Comparison of ENCODE assay signal across 20 cellular contexts in the genomic region with DNA sequence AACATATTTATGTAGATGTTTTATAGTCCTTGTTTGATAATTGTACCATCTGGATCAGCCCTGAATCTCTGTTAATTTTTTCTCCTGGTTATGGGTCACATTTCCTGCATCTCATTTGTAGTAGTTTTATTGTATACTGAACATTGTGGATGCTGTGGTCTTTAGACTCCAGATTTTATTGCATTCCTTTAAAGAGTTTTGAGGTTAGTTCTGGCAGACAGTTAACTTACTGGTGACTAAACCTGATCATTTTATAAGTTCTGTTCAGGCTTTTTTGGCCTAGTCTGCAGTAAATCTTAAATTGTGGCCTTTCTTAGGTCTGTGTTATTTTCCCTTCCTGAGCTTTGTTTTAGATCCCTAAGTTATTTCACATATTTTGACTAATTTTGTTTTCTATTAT.
DNase-seq lines count a peak whose midpoint lies in the region; ATAC-seq, FAIRE-seq and TF ChIP-seq lines count a peak whose summit lies in the region.
"Had no signal": no experiment of that assay in that cellular context is flagged by ENCODE, and none has a peak within 500 bp of the region (broad histone marks: within the 10 kb centered on the region; RNA-seq: fewer than 3 reads in every experiment).

No MANE protein-coding gene starts in this region.

- no peak for TF ChIP-seq POLR2A in GM18505 (IDR thresholded peaks at IDR 0.05; ENCODE audit: borderline replicate concordance, extremely low read depth, insufficient read depth, insufficient read length)

- no peak overlapping the region for H3K4me3 ChIP-seq in PC-3 (ENCODE audit: low read length)
- H3K4me3 ChIP-seq in fibroblast of villous mesenchyme (ENCODE audit: low read depth, low read length): no peak overlapping the region
- H3K4me3 ChIP-seq: mucosa of descending colon, neural progenitor cell had no signal

- H4K20me1 ChIP-seq in PC-3 (ENCODE audit: low read length): no peaks in the 10 kb centered on the region

- no peak overlapping the region for H3K9ac ChIP-seq in PC-3 (ENCODE audit: low read length)
- H3K9ac ChIP-seq: KMS-11, neural progenitor cell had no signal

- peaks cover 14% of the 10 kb centered on the region for H3K4me1 ChIP-seq in PC-3 (ENCODE audit: insufficient read depth, low read length)

- no peak overlapping the region for H3K4me2 ChIP-seq in PC-3 (ENCODE audit: low read length)
- H3K4me2 ChIP-seq: KMS-11, neural progenitor cell had no signal

- CTCF ChIA-PET in PC-3 (lab: Charles Lee): no interaction called here

- intact Hi-C loops in PC-3 (cut with micrococcal nuclease): no loop called here

- no peaks in the 10 kb centered on the region for H3K9me2 ChIP-seq in PC-3 (replicated peaks; ENCODE audit: low read length)

- no peak for FAIRE-seq in urothelium cell line (lab: Jason Lieb, UNC)
- FAIRE-seq: endothelial cell of umbilical vein, GM18507 had no signal

- BruUV-seq in PC-3 (replicated peaks; lab: Mats Ljungman, UMichigan): no TSS peak

- ATAC-seq in PC-3 (peak; percentile 92), GM18505 (IDR thresholded peaks at IDR 0.05; ENCODE audit: unreplicated experiment) (no peak)
- ATAC-seq: activated CD8-positive, alpha-beta T cell treated with anti-CD3 and anti-CD28 coated beads, Interleukin-2, amount 10 ng/mL, durations not matched to agents 7 days and 5 days; HCT116; mucosa of descending colon had no signal

- TF ChIP-seq CTCF in PC-3 (conservative IDR thresholded peaks at IDR 0.05; ENCODE audit: low read depth, low read length): no peak
- no peak for TF ChIP-seq CTCF in fibroblast of villous mesenchyme (IDR thresholded peaks at IDR 0.05; ENCODE audit: insufficient read depth, low read depth, low read length)

- no peak overlapping the region for H3K27ac ChIP-seq in PC-3 (ENCODE audit: low read length)
- H3K27ac ChIP-seq: KMS-11, neural progenitor cell had no signal

- H3K79me2 ChIP-seq in PC-3 (ENCODE audit: low read length): no peaks in the 10 kb centered on the region

- H2AFZ ChIP-seq in PC-3 (ENCODE audit: low read length): no peak overlapping the region
- H2AFZ ChIP-seq: neural progenitor cell had no signal

- H3K36me3 ChIP-seq in PC-3 (ENCODE audit: low read depth, low read length): peaks cover 32% of the 10 kb centered on the region
- H3K36me3 ChIP-seq: neural progenitor cell had no signal

- POLR2A ChIA-PET in PC-3 (lab: Charles Lee; ENCODE audit: unreplicated experiment): no interaction called here

- no peaks in the 10 kb centered on the region for H3K27me3 ChIP-seq in PC-3 (ENCODE audit: low read length)
- H3K27me3 ChIP-seq: neural progenitor cell had no signal

- peak; percentile 10 for DNase-seq in ELR (ENCODE audit: low read depth)
- DNase-seq in PC-3: peak; percentile 43
- DNase-seq in fibroblast of villous mesenchyme (ENCODE audit: low read depth): peak; percentile 80
- DNase-seq in urothelium cell line (ENCODE audit: low spot score): peak; percentile 4
- no peak for DNase-seq in middle frontal gyrus (ENCODE audit: extremely low spot score, low spot score)
- DNase-seq in HuH-7 (ENCODE audit: low spot score): no peak
- DNase-seq: activated CD4-positive, CD25-positive, alpha-beta regulatory T cell treated with anti-CD3 and anti-CD28 coated beads, Interleukin-2, amount 50 U/mL, for 72 hours; activated CD8-positive, alpha-beta T cell treated with anti-CD3 and anti-CD28 coated beads, Interleukin-2, amount 10 ng/mL, durations not matched to agents 7 days and 5 days; activated gamma-delta T cell; Calu3; caudate nucleus; mucosa of descending colon; NCI-H187 treated with DMSO at 0.1 percent for 48 hours; Right ventricle myocardium superior had no signal

- no peaks in the 10 kb centered on the region for H3K9me3 ChIP-seq in PC-3 (ENCODE audit: low read length)
- H3K9me3 ChIP-seq: mucosa of descending colon had no signal

- no peaks in the 10 kb centered on the region for H3F3A ChIP-seq in PC-3 (ENCODE audit: low read length, unreplicated experiment)

Comparison
In these comparisons a context has a peak if more than half of its experiments do, and no peak if none do; other contexts are left out.
1. DNase-seq: peak in ELR (single experiment), PC-3 (single experiment), fibroblast of villous mesenchyme (single experiment) and urothelium cell line (single experiment); none in middle frontal gyrus (single experiment) and HuH-7 (single experiment).